Comparison of ENCODE assay signal across 12 cellular contexts in genomic region chr2:180761224-180761623, GRCh38.
DNase-seq lines count a peak whose midpoint lies in the region; ATAC-seq and TF ChIP-seq lines count a peak whose summit lies in the region.
"Had no signal": no experiment of that assay in that cellular context is flagged by ENCODE, and none has a peak within 500 bp of the region (broad histone marks: within the 10 kb centered on the region; RNA-seq: fewer than 3 reads in every experiment).

No MANE protein-coding gene starts in this region.

- intact Hi-C loops in MCF 10A (cut with micrococcal nuclease), result no loop called here
- intact Hi-C loops in breast epithelium (cut with DNase I; ENCODE audit: low total_unique reads), result loop anchor here (10.0 kb wide), 1 partner anchor 1644 kb away; no protein-coding TSS in a partner anchor
- intact Hi-C loops in activated CD4-positive, alpha-beta T cell treated with anti-CD3 and anti-CD28 coated beads for 36 hours (cut with DNase I, micrococcal nuclease), result no loop called here

- no peak overlapping the region for H3K27ac Mint-ChIP-seq in MCF 10A (ENCODE audit: low read depth, unreplicated experiment)
- H3K27ac Mint-ChIP-seq in activated CD4-positive, alpha-beta T cell treated with anti-CD3 and anti-CD28 coated beads for 36 hours, result no peak overlapping the region

- no peaks in the 10 kb centered on the region for H3K4me1 ChIP-seq in breast epithelium
- H3K4me1 ChIP-seq: colonic mucosa had no signal

- CTCF ChIA-PET in MCF 10A (lab: Yijun Ruan, JAX), result interaction anchor here (0.7 kb wide), 2 partner anchors 374 to 1469 kb away, joined by 3 to 4 read pairs; no protein-coding TSS in a partner anchor
- CTCF ChIA-PET in activated CD4-positive, alpha-beta T cell treated with anti-CD3 and anti-CD28 coated beads for 36 hours (lab: Charles Lee), result no interaction called here

- H3K9me3 ChIP-seq in breast epithelium, result no peaks in the 10 kb centered on the region
- H3K9me3 ChIP-seq: colonic mucosa, transverse colon had no signal

- no peak overlapping the region for H3K4me3 ChIP-seq in breast epithelium
- no peak overlapping the region for H3K4me3 ChIP-seq in foreskin fibroblast (ENCODE audit: low read depth in 1 of 2, low read length in 2 of 2)
- H3K4me3 ChIP-seq: colonic mucosa, transverse colon had no signal

- no peaks in the 10 kb centered on the region for H3K27me3 Mint-ChIP-seq in MCF 10A (ENCODE audit: insufficient read depth, unreplicated experiment)
- peaks cover 5% of the 10 kb centered on the region for H3K27me3 Mint-ChIP-seq in activated CD4-positive, alpha-beta T cell treated with anti-CD3 and anti-CD28 coated beads for 36 hours

- BruUV-seq in MCF 10A (replicated peaks; lab: Mats Ljungman, UMichigan), result no TSS peak

- POLR2A ChIA-PET in MCF 10A (lab: Yijun Ruan, JAX), result interaction anchor here (0.8 kb wide), 1 partner anchor 12 kb away, joined by 3 read pairs; no protein-coding TSS in a partner anchor
- POLR2A ChIA-PET in activated CD4-positive, alpha-beta T cell treated with anti-CD3 and anti-CD28 coated beads for 36 hours (lab: Charles Lee), result no interaction called here

- H3K27me3 ChIP-seq in breast epithelium, result no peaks in the 10 kb centered on the region
- H3K27me3 ChIP-seq: colonic mucosa, transverse colon had no signal

- DNase-seq in MCF 10A (ENCODE audit: unreplicated experiment) (peak; percentile 85), breast epithelium (ENCODE audit: low spot score in 2 of 2) (no peak), RPMI7951 (ENCODE audit: low read depth) (peak; percentile 72), foreskin fibroblast (peak; percentile 79), DMS79 (lab: John Stamatoyannopoulos, UW) (no peak), medulla oblongata (ENCODE audit: extremely low spot score) (no peak)
- DNase-seq in activated CD4-positive, alpha-beta T cell treated with anti-CD3 and anti-CD28 coated beads for 36 hours, result no peak
- DNase-seq: colonic mucosa, KBM-7, NCI-H526, transverse colon had no signal

- no peaks in the 10 kb centered on the region for H3K36me3 Mint-ChIP-seq in MCF 10A (ENCODE audit: insufficient read depth, unreplicated experiment)
- H3K36me3 Mint-ChIP-seq in activated CD4-positive, alpha-beta T cell treated with anti-CD3 and anti-CD28 coated beads for 36 hours (ENCODE audit: low read depth), result no peaks in the 10 kb centered on the region

- ATAC-seq in HG03097 (IDR thresholded peaks at IDR 0.05; ENCODE audit: low FRiP score, unreplicated experiment), result no peak
- no peak for ATAC-seq in activated CD4-positive, alpha-beta T cell treated with anti-CD3 and anti-CD28 coated beads for 36 hours

- peaks cover 8% of the 10 kb centered on the region for H3K4me1 Mint-ChIP-seq in MCF 10A (ENCODE audit: insufficient read depth, unreplicated experiment)
- no peaks in the 10 kb centered on the region for H3K4me1 Mint-ChIP-seq in activated CD4-positive, alpha-beta T cell treated with anti-CD3 and anti-CD28 coated beads for 36 hours

- H3K9me3 Mint-ChIP-seq in MCF 10A (ENCODE audit: unreplicated experiment), result no peaks in the 10 kb centered on the region
- H3K9me3 Mint-ChIP-seq in activated CD4-positive, alpha-beta T cell treated with anti-CD3 and anti-CD28 coated beads for 36 hours (ENCODE audit: low read depth), result no peaks in the 10 kb centered on the region

- no peak overlapping the region for H3K27ac ChIP-seq in breast epithelium
- H3K27ac ChIP-seq: colonic mucosa, transverse colon had no signal

- no peak for TF ChIP-seq POLR2A in breast epithelium (IDR thresholded peaks at IDR 0.05)

- H3K36me3 ChIP-seq in breast epithelium, result no peaks in the 10 kb centered on the region
- H3K36me3 ChIP-seq: colonic mucosa, transverse colon had no signal

- no peak for TF ChIP-seq CTCF in MCF 10A (IDR thresholded peaks at IDR 0.05; ENCODE audit: unreplicated experiment)
- no peak for TF ChIP-seq CTCF in breast epithelium (IDR thresholded peaks at IDR 0.05)
- TF ChIP-seq CTCF in foreskin fibroblast (IDR thresholded peaks at IDR 0.05; ENCODE audit: low read depth, low read length), result no peak

- no peak overlapping the region for H3K4me3 Mint-ChIP-seq in MCF 10A (ENCODE audit: unreplicated experiment)
- no peak overlapping the region for H3K4me3 Mint-ChIP-seq in activated CD4-positive, alpha-beta T cell treated with anti-CD3 and anti-CD28 coated beads for 36 hours

Comparison
In these comparisons a context has a peak if more than half of its experiments do, and no peak if none do; other contexts are left out.
1. DNase-seq: peak in MCF 10A (single experiment), RPMI7951 (single experiment) and foreskin fibroblast (2 of 2); none in breast epithelium (0 of 2), DMS79 (single experiment), activated CD4-positive, alpha-beta T cell treated with anti-CD3 and anti-CD28 coated beads for 36 hours (single experiment) and medulla oblongata (single experiment).